ENCODE assay signal across 23 cellular contexts in genomic region chr7:132592238-132592946, GRCh38. TPM values are rescaled to one million over a fixed set of nuclear protein-coding genes. Genes with fewer than 3 reads are reported as not detected.
DNase-seq lines count a peak whose midpoint lies in the region; ATAC-seq and TF ChIP-seq lines count a peak whose summit lies in the region.
"Had no signal": no experiment of that assay in that cellular context is flagged by ENCODE, and none has a peak within 500 bp of the region (broad histone marks: within the 10 kb centered on the region; RNA-seq: fewer than 3 reads in every experiment).

No MANE protein-coding gene starts in this region.

- no peaks in the 10 kb centered on the region for H3K79me2 ChIP-seq in neural progenitor cell (ENCODE audit: low read depth)

- peaks cover 4% of the 10 kb centered on the region for H3F3A ChIP-seq in neural progenitor cell (ENCODE audit: low read depth)

- H3K4me3 ChIP-seq in right atrium auricular region (no peak overlapping the region), right cardiac atrium (ENCODE audit: low read length) (no peak overlapping the region), neural progenitor cell (no peak overlapping the region)
- H3K4me3 ChIP-seq: A549; BLaER1 treated with 17β-estradiol and CSF1 and Interleukin-3, amounts not matched to agents 10 nM and 100 nM; GM23248 had no signal

- in situ Hi-C loops in KBM-7 (cut with MboI; ENCODE audit: low pct_unique_long_range_greater_than_20kb, low sequenced_read_pairs): no loop called here

- ATAC-seq in right cardiac atrium (no peak), GM21447 (IDR thresholded peaks at IDR 0.05; ENCODE audit: unreplicated experiment) (no peak)
- ATAC-seq: A549, HCT116 had no signal

- H3K9me3 Mint-ChIP-seq in neural progenitor cell: no peaks in the 10 kb centered on the region
- H3K9me3 Mint-ChIP-seq: CD4-positive, alpha-beta T cell; CD8-positive, alpha-beta memory T cell had no signal

- no peaks in the 10 kb centered on the region for H4K20me1 ChIP-seq in neural progenitor cell (ENCODE audit: low read depth)
- H4K20me1 ChIP-seq: BLaER1 treated with 17β-estradiol and CSF1 and Interleukin-3, amounts not matched to agents 10 nM and 100 nM had no signal

- intact Hi-C loops in right cardiac atrium (cut with DNase I): no loop called here

- H3K4me3 Mint-ChIP-seq in neural progenitor cell: no peak overlapping the region
- H3K4me3 Mint-ChIP-seq: CD14-positive monocyte; CD4-positive, alpha-beta T cell; CD8-positive, alpha-beta memory T cell had no signal

- H3K27me3 ChIP-seq in right atrium auricular region (no peaks in the 10 kb centered on the region), right cardiac atrium (ENCODE audit: control insufficient read depth, insufficient read depth) (no peaks in the 10 kb centered on the region), neural progenitor cell (no peaks in the 10 kb centered on the region)
- H3K27me3 ChIP-seq: BE2C; BLaER1 treated with 17β-estradiol and CSF1 and Interleukin-3, amounts not matched to agents 10 nM and 100 nM had no signal

- H3K4me2 ChIP-seq in neural progenitor cell: peak overlapping the region; percentile 12
- H3K4me2 ChIP-seq: A549; BLaER1 treated with 17β-estradiol and CSF1 and Interleukin-3, amounts not matched to agents 10 nM and 100 nM had no signal

- DNase-seq in right atrium auricular region (ENCODE audit: low spot score) (peak; percentile 5), right cardiac atrium (no peak), SK-N-DZ (ENCODE audit: low spot score) (peak; percentile 84), neural progenitor cell (ENCODE audit: low spot score) (no peak), KBM-7 (no peak), GDM1 (lab: John Stamatoyannopoulos, UW) (no peak)
- DNase-seq: 8988T; ACHN; AML-193; BE2C; CD4-positive, alpha-beta T cell; CD8-positive, alpha-beta memory T cell; DMS 273 treated with DMSO at 0.1 percent for 48 hours; DMS79; EL; GF-D8; GM23248; H7 had no signal

- TF ChIP-seq CTCF in right atrium auricular region (IDR thresholded peaks at IDR 0.05) (no peak), neural progenitor cell (IDR thresholded peaks at IDR 0.05) (no peak)

- no peak overlapping the region for H3K9ac ChIP-seq in neural progenitor cell
- H3K9ac ChIP-seq: BLaER1 treated with 17β-estradiol and CSF1 and Interleukin-3, amounts not matched to agents 10 nM and 100 nM; GM23248 had no signal

- no peaks in the 10 kb centered on the region for H3K4me1 ChIP-seq in right atrium auricular region
- no peaks in the 10 kb centered on the region for H3K4me1 ChIP-seq in right cardiac atrium (ENCODE audit: control insufficient read depth, insufficient read depth, low read length)
- H3K4me1 ChIP-seq in neural progenitor cell: peaks cover 20% of the 10 kb centered on the region
- H3K4me1 ChIP-seq: A549; BLaER1 treated with 17β-estradiol and CSF1 and Interleukin-3, amounts not matched to agents 10 nM and 100 nM had no signal

- H2AFZ ChIP-seq in neural progenitor cell (replicated peaks): no peak overlapping the region
- H2AFZ ChIP-seq: GM23248 had no signal

- peaks cover 6% of the 10 kb centered on the region for H3K27me3 Mint-ChIP-seq in neural progenitor cell (ENCODE audit: insufficient read depth, low read depth)

- H3K9me3 ChIP-seq in right atrium auricular region (no peaks in the 10 kb centered on the region), right cardiac atrium (ENCODE audit: control insufficient read depth, low read length) (no peaks in the 10 kb centered on the region), neural progenitor cell (ENCODE audit: low read depth) (no peaks in the 10 kb centered on the region)
- H3K9me3 ChIP-seq: BE2C had no signal

- peaks cover 16% of the 10 kb centered on the region for H3K4me1 Mint-ChIP-seq in neural progenitor cell
- H3K4me1 Mint-ChIP-seq: CD14-positive monocyte; CD8-positive, alpha-beta memory T cell had no signal

- H3K36me3 ChIP-seq in right atrium auricular region: no peaks in the 10 kb centered on the region
- H3K36me3 ChIP-seq in neural progenitor cell: no peaks in the 10 kb centered on the region
- H3K36me3 ChIP-seq: BE2C; BLaER1 treated with 17β-estradiol and CSF1 and Interleukin-3, amounts not matched to agents 10 nM and 100 nM had no signal

- H3K27ac Mint-ChIP-seq in neural progenitor cell: peak overlapping the region; percentile 40
- H3K27ac Mint-ChIP-seq: CD14-positive monocyte; CD4-positive, alpha-beta T cell had no signal

- no peaks in the 10 kb centered on the region for H3K36me3 Mint-ChIP-seq in neural progenitor cell
- H3K36me3 Mint-ChIP-seq: CD14-positive monocyte; CD8-positive, alpha-beta memory T cell had no signal

- 70% methylated on average over 12 of the region's 12 CpGs for WGBS in right cardiac atrium

- H3K27ac ChIP-seq in right atrium auricular region (no peak overlapping the region), right cardiac atrium (ENCODE audit: low read length) (no peak overlapping the region), neural progenitor cell (no peak overlapping the region)
- H3K27ac ChIP-seq: A549; BLaER1 treated with 17β-estradiol and CSF1 and Interleukin-3, amounts not matched to agents 10 nM and 100 nM; GM23248 had no signal

RNA-seq across cellular contexts. Expression of gene PLXNA4, which starts 16.1 kb away (rescaled TPM):
- total RNA-seq in right atrium auricular region (10 to 100 TPM in 1 of 2 donors, 1 to 10 TPM in 1; 9.5 to 18.0 TPM), right cardiac atrium (10 to 100 TPM; 12.2 to 19.3 (median 17.2) TPM), neural progenitor cell (ENCODE audit: low replicate concordance) (0.49 and 1.4 TPM in 2 replicates)
- 5.7 TPM for polyA plus RNA-seq in right cardiac atrium
- 1.3 and 1.4 TPM in 2 replicates for polyA plus RNA-seq in SK-N-DZ (2014; cell fraction: cytosol; rRNA removed)
- polyA plus RNA-seq in SK-N-DZ (2014; cell fraction: nucleus; rRNA removed): 0.73 and 0.99 TPM in 2 replicates
- polyA plus RNA-seq: CD14-positive monocyte, GM23248 had no signal

Comparison
In these comparisons a context has a peak if more than half of its experiments do, and no peak if none do; other contexts are left out.
1. DNase-seq: peak in right atrium auricular region (single experiment) and SK-N-DZ (single experiment); none in right cardiac atrium (0 of 3), neural progenitor cell (single experiment), KBM-7 (single experiment) and GDM1 (single experiment).